In genomic region chr7:88254721-88255120, GRCh38 we compare ENCODE assay signal across 1 cellular context.
TF ChIP-seq lines count a peak whose summit lies in the region.

No MANE protein-coding gene starts in this region.

TF ChIP-seq in HepG2, 621 proteins besides CTCF, POLR2A, EP300 and RAD21:
- TF ChIP-seq NFAT5 (CRISPR knock-in tag; IDR thresholded peaks at IDR 0.05) (no peak), USF2 (IDR thresholded peaks at IDR 0.05; ENCODE audit: low read depth, low read length) (no peak), USF2 (CRISPR knock-in tag; IDR thresholded peaks at IDR 0.05; ENCODE audit: borderline replicate concordance) (no peak)
